Comparison of ENCODE assay signal across 8 cellular contexts in genomic region chr1:2208309-2209239, GRCh38. TPM values are rescaled to one million over a fixed set of nuclear protein-coding genes. Genes with fewer than 3 reads are reported as not detected.
A peak's percentile ranks its signal among the peaks of the same experiment; 100 is the strongest.
DNase-seq lines count a peak whose midpoint lies in the region; ATAC-seq and TF ChIP-seq lines count a peak whose summit lies in the region.

No MANE protein-coding gene starts in this region.

- peak; percentile 64 for ATAC-seq in Panc1

- in situ Hi-C loops in Panc1 (cut with HindIII; ENCODE audit: low pct_unique_long_range_greater_than_20kb, low sequenced_read_pairs): no loop called here

- no peak for TF ChIP-seq POLR2A in esophagus muscularis mucosa (IDR thresholded peaks at IDR 0.05; ENCODE audit: low read depth)

- peak overlapping the region; percentile 21 for H2AFZ ChIP-seq in neuronal stem cell (ENCODE audit: low read length)

- peak overlapping the region; percentile 44 for H3K9ac ChIP-seq in neuronal stem cell (ENCODE audit: low read depth, low read length, poor library complexity)

- 47% methylated on average over 19 of the region's 24 CpGs for WGBS in esophagus muscularis mucosa
- WGBS in neuronal stem cell (ENCODE audit: extremely low coverage in 2 of 2, insufficient read length in 2 of 2, insufficient replicate concordance in 1 of 2), 2 donors: no CpG with 5 or more reads among the region's 24 CpGs

- H2BK15ac ChIP-seq in neuronal stem cell (ENCODE audit: low read length): peak overlapping the region; percentile 98

- peak overlapping the region; percentile 100 for H2AK5ac ChIP-seq in neuronal stem cell (ENCODE audit: low read depth, low read length)

- TF ChIP-seq CTCF in AG09309 (IDR thresholded peaks at IDR 0.05; ENCODE audit: control insufficient read depth, insufficient read depth, low read depth, low read length, missing control alignments) (no peak), Panc1 (IDR thresholded peaks at IDR 0.05) (no peak), esophagus muscularis mucosa (IDR thresholded peaks at IDR 0.05) (no peak)

- no peak for TF ChIP-seq EP300 in esophagus muscularis mucosa (IDR thresholded peaks at IDR 0.05)

- H3K36me3 ChIP-seq in Panc1 (ENCODE audit: control insufficient read depth, insufficient read depth, low read length) (no peaks in the 10 kb centered on the region), esophagus muscularis mucosa (no peaks in the 10 kb centered on the region), neuronal stem cell (replicated peaks in 1 of 2; ENCODE audit: control insufficient read depth in 2 of 2, insufficient read depth in 2 of 2, low read length in 2 of 2) (no peaks in the 10 kb centered on the region)

- H3K9me3 ChIP-seq in Panc1 (ENCODE audit: control insufficient read depth, insufficient read depth, low read depth, low read length) (no peaks in the 10 kb centered on the region), esophagus muscularis mucosa (no peaks in the 10 kb centered on the region), neuronal stem cell (replicated peaks in 1 of 2; ENCODE audit: control insufficient read depth in 2 of 2, insufficient read depth in 1 of 2, low read depth in 1 of 2, low read length in 2 of 2) (no peaks in the 10 kb centered on the region)

- no peak overlapping the region for H3K4me2 ChIP-seq in neuronal stem cell (ENCODE audit: insufficient read depth, low read length, poor library complexity, severe bottlenecking)

- H4K8ac ChIP-seq in neuronal stem cell (ENCODE audit: low read depth, low read length): no peak overlapping the region

- CTCF ChIA-PET in Panc1 (lab: Charles Lee): no interaction called here

- H3K27ac ChIP-seq in Panc1 (ENCODE audit: low read length) (peak overlapping the region; percentile 90), esophagus muscularis mucosa (replicated peaks in 1 of 4) (peak overlapping the region; percentile 83 to 95 (median 90)), neuronal stem cell (replicated peaks; ENCODE audit: low read length) (no peak overlapping the region)

- POLR2A ChIA-PET in Panc1 (lab: Charles Lee): interaction anchor here (0.7 to 1.8 kb wide), 2 partner anchors 9 kb away, joined by 10 to 14 read pairs; no protein-coding TSS in a partner anchor

- intact Hi-C loops in Panc1 (cut with micrococcal nuclease; ENCODE audit: unreplicated experiment) (no loop called here), esophagus muscularis mucosa (cut with DNase I) (loop anchor here (5.0 kb wide), 1 partner anchor 104 kb away; no protein-coding TSS in a partner anchor)

- BruUV-seq in Panc1 (replicated peaks; lab: Mats Ljungman, UMichigan): no TSS peak

- peak overlapping the region; percentile 22 for H2BK12ac ChIP-seq in neuronal stem cell (ENCODE audit: low read length)

- H3K14ac ChIP-seq in neuronal stem cell (ENCODE audit: low read length): no peak overlapping the region

- no peak overlapping the region for H2BK120ac ChIP-seq in neuronal stem cell (ENCODE audit: low read depth, low read length)

- peak overlapping the region; percentile 35 for H3K4me3 ChIP-seq in AG09309 (ENCODE audit: control insufficient read depth, low read depth, low read length)
- peak overlapping the region; percentile 21 to 30 for H3K4me3 ChIP-seq in Panc1 (ENCODE audit: low read depth in 2 of 2, low read length in 2 of 2)
- H3K4me3 ChIP-seq in esophagus muscularis mucosa: peak overlapping the region in 2 of 4 donors; percentile 11 to 20
- H3K4me3 ChIP-seq in neuronal stem cell (ENCODE audit: low read length in 2 of 2): no peak overlapping the region

- peak overlapping the region; percentile 17 for H3K23ac ChIP-seq in neuronal stem cell (ENCODE audit: low read depth, low read length, poor library complexity)

- no peak overlapping the region for H4K91ac ChIP-seq in neuronal stem cell (ENCODE audit: low read depth, low read length, poor library complexity)

- peak overlapping the region; percentile 80 for H3K18ac ChIP-seq in neuronal stem cell (ENCODE audit: low read length)

- H3K79me1 ChIP-seq in neuronal stem cell (ENCODE audit: low read depth, low read length): no peaks in the 10 kb centered on the region

- H3K4ac ChIP-seq in neuronal stem cell (ENCODE audit: low read length): peak overlapping the region; percentile 37

- no peaks in the 10 kb centered on the region for H3K27me3 ChIP-seq in Panc1 (ENCODE audit: control insufficient read depth, insufficient read depth, low read length)
- no peaks in the 10 kb centered on the region for H3K27me3 ChIP-seq in esophagus muscularis mucosa
- peaks cover 0 to 10% (median 0%) of the 10 kb centered on the region in 3 experiments for H3K27me3 ChIP-seq in neuronal stem cell (ENCODE audit: control insufficient read depth in 3 of 3, insufficient read depth in 3 of 3, low read depth in 1 of 3, low read length in 3 of 3)

- DNase-seq in AG09309 (ENCODE audit: low read depth) (no peak), Panc1 (ENCODE audit: low read depth, low spot score) (no peak), esophagus muscularis mucosa (ENCODE audit: extremely low spot score) (no peak), neuronal stem cell (ENCODE audit: low spot score) (no peak), RKO (ENCODE audit: low spot score) (no peak), NCI-H526 (lab: John Stamatoyannopoulos, UW) (no peak), SKM-1 (lab: John Stamatoyannopoulos, UW; ENCODE audit: unreplicated experiment) (no peak), hippocampal formation (lab: John Stamatoyannopoulos, UW) (no peak)

- peaks cover 78% of the 10 kb centered on the region for H3K4me1 ChIP-seq in Panc1 (ENCODE audit: control insufficient read depth, insufficient read depth, low read length)
- H3K4me1 ChIP-seq in esophagus muscularis mucosa: peaks cover 68 to 90% (median 86%) of the 10 kb centered on the region in 4 donors
- peaks cover 37 to 51% of the 10 kb centered on the region in 2 donors for H3K4me1 ChIP-seq in neuronal stem cell (ENCODE audit: control insufficient read depth in 2 of 2, insufficient read depth in 1 of 2, low read depth in 1 of 2, low read length in 2 of 2)

- H2BK5ac ChIP-seq in neuronal stem cell (ENCODE audit: low read length): peak overlapping the region; percentile 87

RNA-seq across cellular contexts. Expression of gene FAAP20, which starts 14.0 kb away (rescaled TPM):
- total RNA-seq in Panc1 (2021; ENCODE audit: unreplicated experiment) (177 TPM), esophagus muscularis mucosa (10 to 100 TPM; 37.9 to 81.7 (median 55.7) TPM)
- 197 TPM for polyA plus RNA-seq in Panc1 (2012; ENCODE audit: insufficient read length)
- polyA plus RNA-seq in neuronal stem cell (2013, experiment 1 of 2): 108 TPM
- polyA plus RNA-seq in neuronal stem cell (2013, experiment 2 of 2): 108 TPM

RNA-seq across cellular contexts. Expression of gene SKI, which starts 19.5 kb away (rescaled TPM):
- total RNA-seq in Panc1 (2021; ENCODE audit: unreplicated experiment) (63.2 TPM), esophagus muscularis mucosa (100 to 1,000 TPM in 2 of 4 donors, 10 to 100 TPM in 2; 70.1 to 190 (median 124) TPM)
- polyA plus RNA-seq in Panc1 (2012; ENCODE audit: insufficient read length): 35.0 TPM
- 37.5 TPM for polyA plus RNA-seq in neuronal stem cell (2013, experiment 1 of 2)
- 41.3 TPM for polyA plus RNA-seq in neuronal stem cell (2013, experiment 2 of 2)

Comparison
In these comparisons a context has a peak if more than half of its experiments do, and no peak if none do; other contexts are left out.
1. H3K4me3 ChIP-seq: peak in AG09309 (single experiment) and Panc1 (2 of 2); none in neuronal stem cell (0 of 2).